In genomic region chr3:47791193-47791855, GRCh38 we compare ENCODE assay signal across 14 cellular contexts.
"Had no signal": no experiment of that assay in that cellular context is flagged by ENCODE, and none has a peak within 500 bp of the region (broad histone marks: within the 10 kb centered on the region; RNA-seq: fewer than 3 reads in every experiment).

No MANE protein-coding gene starts in this region.

- H3K27me3 Mint-ChIP-seq: stimulated activated naive B cell treated with anti-CD40 and anti-IgM and Interleukin-4, amounts not matched to agents 10 μg/mL and 1 μg/mL and 100 μg/mL, for 72 hours had no signal

- H3K4me3 Mint-ChIP-seq: activated T-helper 1 cell treated with anti-CD3 and anti-CD28 coated beads, Interleukin-12 subunit alpha, Interleukin-12 subunit beta, Interleukin-2, Interleukin-4 antibody, amounts not matched to agents 30 ng/mL and 10 ng/mL and 1 ng/mL, durations not matched to agents 14 hours and 24 hours and 36 hours; natural killer cell; stimulated activated naive B cell treated with anti-CD40 and anti-IgM and Interleukin-4, amounts not matched to agents 10 μg/mL and 1 μg/mL and 100 μg/mL, for 72 hours had no signal

- H3K27ac ChIP-seq: esophagus squamous epithelium, tibial artery had no signal

- ATAC-seq: activated CD4-positive, CD25-positive, alpha-beta regulatory T cell treated with anti-CD3 and anti-CD28 coated beads, Interleukin-2, amount 50 U/mL, for 24 hours; natural killer cell; stimulated activated naive B cell treated with anti-CD40 and anti-IgM and Interleukin-4, amounts not matched to agents 10 μg/mL and 1 μg/mL and 100 μg/mL, for 72 hours had no signal

- DNase-seq: activated CD4-positive, alpha-beta T cell treated with anti-CD3 and anti-CD28 coated beads, Interleukin-2, amount 50 U/mL, for 1 hour; activated CD8-positive, alpha-beta memory T cell treated with anti-CD3 and anti-CD28 coated beads for 24 hours; cerebellar nuclear complex; effector CD8-positive, alpha-beta T cell; esophagus squamous epithelium; head of caudate nucleus; mesendoderm; natural killer cell; stimulated activated CD4-positive, alpha-beta T cell treated with anti-CD3 and anti-CD28 coated beads, Interleukin-15, amount 100 ng/mL, for 24 hours; stimulated activated CD4-positive, alpha-beta T cell treated with anti-CD3 and anti-CD28 coated beads, Interleukin-4, amount 100 ng/mL, for 1 hour; stimulated activated naive B cell treated with anti-CD40 and anti-IgM and Interleukin-4, amounts not matched to agents 10 μg/mL and 1 μg/mL and 100 μg/mL, for 72 hours; tibial artery had no signal

- H3K4me3 ChIP-seq: esophagus squamous epithelium, tibial artery had no signal

- H3K9me3 Mint-ChIP-seq: activated T-helper 1 cell treated with anti-CD3 and anti-CD28 coated beads, Interleukin-12 subunit alpha, Interleukin-12 subunit beta, Interleukin-2, Interleukin-4 antibody, amounts not matched to agents 30 ng/mL and 10 ng/mL and 1 ng/mL, durations not matched to agents 14 hours and 24 hours and 36 hours; natural killer cell; stimulated activated naive B cell treated with anti-CD40 and anti-IgM and Interleukin-4, amounts not matched to agents 10 μg/mL and 1 μg/mL and 100 μg/mL, for 72 hours had no signal

- H3K27me3 ChIP-seq: esophagus squamous epithelium, tibial artery had no signal

- H3K9me3 ChIP-seq: esophagus squamous epithelium, tibial artery had no signal

- H3K27ac Mint-ChIP-seq: activated T-helper 1 cell treated with anti-CD3 and anti-CD28 coated beads, Interleukin-12 subunit alpha, Interleukin-12 subunit beta, Interleukin-2, Interleukin-4 antibody, amounts not matched to agents 30 ng/mL and 10 ng/mL and 1 ng/mL, durations not matched to agents 14 hours and 24 hours and 36 hours; natural killer cell; stimulated activated naive B cell treated with anti-CD40 and anti-IgM and Interleukin-4, amounts not matched to agents 10 μg/mL and 1 μg/mL and 100 μg/mL, for 72 hours had no signal

- H3K4me1 Mint-ChIP-seq: natural killer cell; stimulated activated naive B cell treated with anti-CD40 and anti-IgM and Interleukin-4, amounts not matched to agents 10 μg/mL and 1 μg/mL and 100 μg/mL, for 72 hours had no signal

- H3K36me3 Mint-ChIP-seq: natural killer cell had no signal

- H3K36me3 ChIP-seq: esophagus squamous epithelium, tibial artery had no signal
